Comparison of ENCODE assay signal across 1 cellular context in genomic region chr17:74296548-74296936, GRCh38.
A peak's percentile ranks its signal among the peaks of the same experiment; 100 is the strongest.
TF ChIP-seq lines count a peak whose summit lies in the region.

No MANE protein-coding gene starts in this region.

TF ChIP-seq in K562, 482 proteins besides CTCF, POLR2A, EP300 and RAD21 (continued from another document and continues in another):
- TF ChIP-seq E2F6 (IDR thresholded peaks at IDR 0.05; ENCODE audit: borderline replicate concordance in 1 of 2, extremely low read depth in 1 of 2, insufficient read depth in 1 of 2, insufficient read length in 1 of 2, low read depth in 1 of 2, low read length in 1 of 2, poor library complexity in 1 of 2, severe bottlenecking in 1 of 2) (peak; percentile 20 to 25), CREB3 (tag; conservative IDR thresholded peaks at IDR 0.05; ENCODE audit: low read depth) (0 out of 2 replicates have a peak, but pooled peaks have one; percentile 57), ARHGAP35 (IDR thresholded peaks at IDR 0.05; ENCODE audit: partially characterized antibody) (no peak), CTCFL (IDR thresholded peaks at IDR 0.05; ENCODE audit: borderline replicate concordance, insufficient read depth, low read depth, low read length, poor library complexity, severe bottlenecking) (peak; percentile 88), NCOR1 (IDR thresholded peaks at IDR 0.05) (no peak; the same call in 1 of the 2 replicates), HSF4 (CRISPR knock-in tag; IDR thresholded peaks at IDR 0.05; ENCODE audit: borderline replicate concordance) (no peak), CEBPB (tag; IDR thresholded peaks at IDR 0.05) (0 out of 2 replicates have a peak, but pooled peaks have one; percentile 29), NFE2 (IDR thresholded peaks at IDR 0.05; ENCODE audit: low read depth) (peak; percentile 48), CXXC5 (CRISPR knock-in tag; IDR thresholded peaks at IDR 0.05) (peak; percentile 44; the same call in 1 of the 2 replicates), NR4A1 (CRISPR knock-in tag; IDR thresholded peaks at IDR 0.05) (no peak), NR4A1 (tag; IDR thresholded peaks at IDR 0.05) (0 out of 2 replicates have a peak, but pooled peaks have one; percentile 33), MAFG (tag; conservative IDR thresholded peaks at IDR 0.05) (no peak), NCOA6 (IDR thresholded peaks at IDR 0.05) (no peak), TOE1 (IDR thresholded peaks at IDR 0.05; ENCODE audit: borderline replicate concordance) (0 out of 2 replicates have a peak, but pooled peaks have one; percentile 33), TOE1 (CRISPR knock-in tag; IDR thresholded peaks at IDR 0.05; ENCODE audit: borderline replicate concordance, low read depth) (no peak), MTA1 (IDR thresholded peaks at IDR 0.05; ENCODE audit: borderline replicate concordance) (peak; percentile 64; the same call in 1 of the 2 replicates), PHB2 (IDR thresholded peaks at IDR 0.05; ENCODE audit: low read depth) (no peak), MYNN (IDR thresholded peaks at IDR 0.05) (peak; percentile 87), MYNN (CRISPR knock-in tag; IDR thresholded peaks at IDR 0.05) (no peak), CHD4 (IDR thresholded peaks at IDR 0.05; ENCODE audit: insufficient read depth, insufficient replicate concordance, low read depth, low read length, poor library complexity, severe bottlenecking) (no peak), PREB (CRISPR knock-in tag; IDR thresholded peaks at IDR 0.05) (no peak), PBX2 (CRISPR knock-in tag; IDR thresholded peaks at IDR 0.05; ENCODE audit: low read depth) (no peak), PBX2 (tag; conservative IDR thresholded peaks at IDR 0.05; ENCODE audit: low read depth) (peak; percentile 54), DACH1 (IDR thresholded peaks at IDR 0.05; ENCODE audit: partially characterized antibody) (peak; percentile 77), ZNF76 (CRISPR knock-in tag; IDR thresholded peaks at IDR 0.05; ENCODE audit: borderline replicate concordance) (0 out of 2 replicates have a peak, but pooled peaks have one; percentile 36), ZZZ3 (IDR thresholded peaks at IDR 0.05) (no peak), MTA2 (IDR thresholded peaks at IDR 0.05; ENCODE audit: low read depth) (peak; percentile 76), ESRRA (IDR thresholded peaks at IDR 0.05; ENCODE audit: borderline replicate concordance, low read depth) (peak; percentile 42; the same call in 1 of the 2 replicates), ZNF445 (CRISPR knock-in tag; IDR thresholded peaks at IDR 0.05; ENCODE audit: low read depth) (no peak), PPARD (CRISPR knock-in tag; IDR thresholded peaks at IDR 0.05) (no peak), ZNF263 (CRISPR knock-in tag; IDR thresholded peaks at IDR 0.05; ENCODE audit: borderline replicate concordance) (no peak), TBL1XR1 (IDR thresholded peaks at IDR 0.05; ENCODE audit: low read length in 2 of 2) (peak in 1 of 2 experiments; percentile 23; a peak in 1 of 4 replicates), TCF3 (CRISPR knock-in tag; IDR thresholded peaks at IDR 0.05) (peak; percentile 92), HNRNPL (IDR thresholded peaks at IDR 0.05; ENCODE audit: low read depth, low read length) (peak; percentile 47; the same call in 1 of the 2 replicates), ZNF318 (IDR thresholded peaks at IDR 0.05; ENCODE audit: borderline replicate concordance in 1 of 2, low read depth in 1 of 2) (0 out of 4 replicates have a peak, but pooled peaks of 1 of the 2 experiments have one; percentile 28), ARID1B (IDR thresholded peaks at IDR 0.05) (peak; percentile 95), CBFA2T3 (IDR thresholded peaks at IDR 0.05) (peak; percentile 93)
